ENCODE assay signal across 2 cellular contexts in the genomic region with DNA sequence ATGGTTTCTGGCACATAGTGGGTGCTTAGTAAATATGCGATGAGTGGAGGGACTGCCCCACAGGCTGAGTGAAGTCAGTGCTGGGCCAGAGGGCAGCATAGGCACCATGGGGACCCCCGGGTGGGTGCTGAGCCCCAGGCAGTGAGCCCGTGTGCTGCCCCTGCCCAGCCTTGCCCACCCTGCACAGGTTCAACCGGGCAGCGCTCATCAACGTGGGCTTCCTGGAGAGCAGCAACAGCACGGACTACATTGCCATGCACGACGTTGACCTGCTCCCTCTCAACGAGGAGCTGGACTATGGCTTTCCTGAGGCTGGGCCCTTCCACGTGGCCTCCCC.
TF ChIP-seq lines count a peak whose summit lies in the region.

No MANE protein-coding gene starts in this region.

TF ChIP-seq in GM23338, 12 proteins besides CTCF, POLR2A, EP300 and RAD21:
- TF ChIP-seq ZNF331 (CRISPR knock-in tag; IDR thresholded peaks at IDR 0.05; ENCODE audit: low read depth) = no peak
- TF ChIP-seq JUNB (IDR thresholded peaks at IDR 0.05; ENCODE audit: unreplicated experiment) = no peak
- no peak for TF ChIP-seq REST (IDR thresholded peaks at IDR 0.05; ENCODE audit: unreplicated experiment)
- no peak for TF ChIP-seq NANOG (IDR thresholded peaks at IDR 0.05; ENCODE audit: borderline replicate concordance)
- TF ChIP-seq ZNF462 (CRISPR knock-in tag; IDR thresholded peaks at IDR 0.05) = no peak
- no peak for TF ChIP-seq CREB1 (CRISPR knock-in tag; IDR thresholded peaks at IDR 0.05; ENCODE audit: low read depth)
- no peak for TF ChIP-seq EZH2phosphoT487 (IDR thresholded peaks at IDR 0.05; ENCODE audit: unreplicated experiment)
- TF ChIP-seq POLR2AphosphoS5 (IDR thresholded peaks at IDR 0.05; ENCODE audit: low read depth) = no peak

TF ChIP-seq in GM12878, 131 proteins besides CTCF, POLR2A, EP300 and RAD21:
- TF ChIP-seq IKZF2 (IDR thresholded peaks at IDR 0.05) (no peak), NR2F1 (conservative IDR thresholded peaks at IDR 0.05) (no peak), PML (IDR thresholded peaks at IDR 0.05; ENCODE audit: low read length) (no peak), MTA2 (IDR thresholded peaks at IDR 0.05; ENCODE audit: low read depth) (no peak), SREBF1 (IDR thresholded peaks at IDR 0.05; ENCODE audit: low read length) (no peak), SREBF2 (IDR thresholded peaks at IDR 0.05; ENCODE audit: low read length) (no peak), STAT1 (conservative IDR thresholded peaks at IDR 0.05) (no peak), BRCA1 (IDR thresholded peaks at IDR 0.05; ENCODE audit: low read depth, low read length) (no peak), NKRF (conservative IDR thresholded peaks at IDR 0.05) (no peak), SUPT20H (IDR thresholded peaks at IDR 0.05; ENCODE audit: borderline replicate concordance, control insufficient read depth, low read depth, low read length) (no peak), IKZF1 (conservative IDR thresholded peaks at IDR 0.05) (no peak), MTA3 (IDR thresholded peaks at IDR 0.05; ENCODE audit: borderline replicate concordance, low read length) (no peak), MEF2A (IDR thresholded peaks at IDR 0.05; ENCODE audit: insufficient read depth, low read depth, low read length) (no peak), MEF2B (IDR thresholded peaks at IDR 0.05; ENCODE audit: partially characterized antibody, poor library complexity, severe bottlenecking) (no peak), NFXL1 (IDR thresholded peaks at IDR 0.05; ENCODE audit: borderline replicate concordance) (no peak), SMARCA5 (IDR thresholded peaks at IDR 0.05) (no peak)
- TF ChIP-seq, protein P1, sequence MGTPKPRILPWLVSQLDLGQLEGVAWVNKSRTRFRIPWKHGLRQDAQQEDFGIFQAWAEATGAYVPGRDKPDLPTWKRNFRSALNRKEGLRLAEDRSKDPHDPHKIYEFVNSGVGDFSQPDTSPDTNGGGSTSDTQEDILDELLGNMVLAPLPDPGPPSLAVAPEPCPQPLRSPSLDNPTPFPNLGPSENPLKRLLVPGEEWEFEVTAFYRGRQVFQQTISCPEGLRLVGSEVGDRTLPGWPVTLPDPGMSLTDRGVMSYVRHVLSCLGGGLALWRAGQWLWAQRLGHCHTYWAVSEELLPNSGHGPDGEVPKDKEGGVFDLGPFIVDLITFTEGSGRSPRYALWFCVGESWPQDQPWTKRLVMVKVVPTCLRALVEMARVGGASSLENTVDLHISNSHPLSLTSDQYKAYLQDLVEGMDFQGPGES (IDR thresholded peaks at IDR 0.05) = no peak
- TF ChIP-seq, protein P2, sequence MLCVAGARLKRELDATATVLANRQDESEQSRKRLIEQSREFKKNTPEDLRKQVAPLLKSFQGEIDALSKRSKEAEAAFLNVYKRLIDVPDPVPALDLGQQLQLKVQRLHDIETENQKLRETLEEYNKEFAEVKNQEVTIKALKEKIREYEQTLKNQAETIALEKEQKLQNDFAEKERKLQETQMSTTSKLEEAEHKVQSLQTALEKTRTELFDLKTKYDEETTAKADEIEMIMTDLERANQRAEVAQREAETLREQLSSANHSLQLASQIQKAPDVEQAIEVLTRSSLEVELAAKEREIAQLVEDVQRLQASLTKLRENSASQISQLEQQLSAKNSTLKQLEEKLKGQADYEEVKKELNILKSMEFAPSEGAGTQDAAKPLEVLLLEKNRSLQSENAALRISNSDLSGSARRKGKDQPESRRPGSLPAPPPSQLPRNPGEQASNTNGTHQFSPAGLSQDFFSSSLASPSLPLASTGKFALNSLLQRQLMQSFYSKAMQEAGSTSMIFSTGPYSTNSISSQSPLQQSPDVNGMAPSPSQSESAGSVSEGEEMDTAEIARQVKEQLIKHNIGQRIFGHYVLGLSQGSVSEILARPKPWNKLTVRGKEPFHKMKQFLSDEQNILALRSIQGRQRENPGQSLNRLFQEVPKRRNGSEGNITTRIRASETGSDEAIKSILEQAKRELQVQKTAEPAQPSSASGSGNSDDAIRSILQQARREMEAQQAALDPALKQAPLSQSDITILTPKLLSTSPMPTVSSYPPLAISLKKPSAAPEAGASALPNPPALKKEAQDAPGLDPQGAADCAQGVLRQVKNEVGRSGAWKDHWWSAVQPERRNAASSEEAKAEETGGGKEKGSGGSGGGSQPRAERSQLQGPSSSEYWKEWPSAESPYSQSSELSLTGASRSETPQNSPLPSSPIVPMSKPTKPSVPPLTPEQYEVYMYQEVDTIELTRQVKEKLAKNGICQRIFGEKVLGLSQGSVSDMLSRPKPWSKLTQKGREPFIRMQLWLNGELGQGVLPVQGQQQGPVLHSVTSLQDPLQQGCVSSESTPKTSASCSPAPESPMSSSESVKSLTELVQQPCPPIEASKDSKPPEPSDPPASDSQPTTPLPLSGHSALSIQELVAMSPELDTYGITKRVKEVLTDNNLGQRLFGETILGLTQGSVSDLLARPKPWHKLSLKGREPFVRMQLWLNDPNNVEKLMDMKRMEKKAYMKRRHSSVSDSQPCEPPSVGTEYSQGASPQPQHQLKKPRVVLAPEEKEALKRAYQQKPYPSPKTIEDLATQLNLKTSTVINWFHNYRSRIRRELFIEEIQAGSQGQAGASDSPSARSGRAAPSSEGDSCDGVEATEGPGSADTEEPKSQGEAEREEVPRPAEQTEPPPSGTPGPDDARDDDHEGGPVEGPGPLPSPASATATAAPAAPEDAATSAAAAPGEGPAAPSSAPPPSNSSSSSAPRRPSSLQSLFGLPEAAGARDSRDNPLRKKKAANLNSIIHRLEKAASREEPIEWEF (IDR thresholded peaks at IDR 0.05; ENCODE audit: insufficient replicate concordance, low read depth, low read length) = no peak
